In genomic region chr6:1015819-1016218, GRCh38 we compare ENCODE assay signal across 15 cellular contexts.
DNase-seq lines count a peak whose midpoint lies in the region; TF ChIP-seq lines count a peak whose summit lies in the region.
"Had no signal": no experiment of that assay in that cellular context is flagged by ENCODE, and none has a peak within 500 bp of the region (broad histone marks: within the 10 kb centered on the region; RNA-seq: fewer than 3 reads in every experiment).

No MANE protein-coding gene starts in this region.

- H3K27ac ChIP-seq in breast epithelium, result no peak overlapping the region
- H3K27ac ChIP-seq in fibroblast of lung (ENCODE audit: insufficient read depth, low read length), result no peak overlapping the region
- H3K27ac ChIP-seq in urinary bladder (ENCODE audit: low read depth), result peak overlapping the region; percentile 52
- H3K27ac ChIP-seq: uterus had no signal

- H3K4me3 ChIP-seq in breast epithelium (no peak overlapping the region), fibroblast of lung (replicated peaks in 1 of 4; ENCODE audit: control extremely low read depth in 1 of 4, insufficient read depth in 1 of 4, low read depth in 3 of 4, low read length in 4 of 4) (no peak overlapping the region), urinary bladder (ENCODE audit: low read depth, low read length) (no peak overlapping the region)
- H3K4me3 ChIP-seq: uterus had no signal

- intact Hi-C loops in breast epithelium (cut with DNase I; ENCODE audit: low total_unique reads), result no loop called here

- TF ChIP-seq CTCF in breast epithelium (IDR thresholded peaks at IDR 0.05), result no peak
- TF ChIP-seq CTCF in fibroblast of lung (conservative IDR thresholded peaks at IDR 0.05 in 1 of 2, IDR thresholded peaks at IDR 0.05 in 1 of 2; ENCODE audit: low read depth in 1 of 2, low read length in 2 of 2), result peak; percentile 10 to 39

- H4K20me1 ChIP-seq in fibroblast of lung (ENCODE audit: control insufficient read depth, extremely low read depth, insufficient read depth, low read length), result no peaks in the 10 kb centered on the region

- H3K9me3 ChIP-seq in breast epithelium (no peaks in the 10 kb centered on the region), fibroblast of lung (ENCODE audit: control insufficient read depth, insufficient read depth, low read depth, low read length) (no peaks in the 10 kb centered on the region)
- H3K9me3 ChIP-seq: uterus had no signal

- no peak for TF ChIP-seq POLR2A in breast epithelium (IDR thresholded peaks at IDR 0.05)

- in situ Hi-C loops in T47D (cut with HindIII; ENCODE audit: low pct_unique_long_range_greater_than_20kb, low sequenced_read_pairs), result no loop called here

- H2AFZ ChIP-seq in fibroblast of lung (ENCODE audit: low read length), result no peak overlapping the region

- DNase-seq in T47D (ENCODE audit: low read depth in 1 of 2, low spot score in 1 of 2), result peak; percentile 37 to 68
- DNase-seq in breast epithelium (ENCODE audit: low spot score in 2 of 2), result no peak
- peak; percentile 34 for DNase-seq in NCI-H82 (lab: John Stamatoyannopoulos, UW)
- peak in 1 of 2 donors; percentile 16 for DNase-seq in fibroblast of lung (ENCODE audit: low read depth in 2 of 2)
- DNase-seq in NCI-H2107 (lab: John Stamatoyannopoulos, UW), result no peak
- DNase-seq in stimulated activated CD4-positive, alpha-beta T cell treated with anti-CD3 and anti-CD28 coated beads, Interleukin-12 subunit alpha, Interleukin-12 subunit beta, amount 100 ng/mL, for 4 hours, result no peak
- no peak for DNase-seq in COR-L47 (lab: John Stamatoyannopoulos, UW)
- DNase-seq: hippocampal formation; mammary epithelial cell; NCI-H1092 treated with DMSO at 0.1 percent for 48 hours; NCI-H524 treated with DMSO at 0.1 percent for 48 hours; nucleus accumbens; stimulated activated CD8-positive, alpha-beta memory T cell treated with anti-CD3 and anti-CD28 coated beads, Interleukin-4, amount 100 ng/mL, for 48 hours; uterus had no signal

- no peaks in the 10 kb centered on the region for H3K79me2 ChIP-seq in fibroblast of lung (ENCODE audit: control insufficient read depth, insufficient read depth, low read length)

- no peak overlapping the region for H3K4me2 ChIP-seq in fibroblast of lung (ENCODE audit: extremely low read depth, insufficient read depth, low read length)

- H3K4me1 ChIP-seq in breast epithelium, result no peaks in the 10 kb centered on the region
- H3K4me1 ChIP-seq in fibroblast of lung (ENCODE audit: control insufficient read depth, extremely low read depth, insufficient read depth, low read length), result no peaks in the 10 kb centered on the region
- H3K4me1 ChIP-seq in urinary bladder (ENCODE audit: insufficient read depth), result peaks cover 2% of the 10 kb centered on the region
- H3K4me1 ChIP-seq: uterus had no signal

- H3K27me3 ChIP-seq in breast epithelium, result peaks cover 0 to 6% of the 10 kb centered on the region in 2 donors
- peaks cover 2% of the 10 kb centered on the region for H3K27me3 ChIP-seq in fibroblast of lung (ENCODE audit: control insufficient read depth, insufficient read depth, low read length)
- H3K27me3 ChIP-seq: uterus had no signal

- H3K36me3 ChIP-seq in breast epithelium (no peaks in the 10 kb centered on the region), fibroblast of lung (ENCODE audit: control insufficient read depth, insufficient read depth, low read length) (no peaks in the 10 kb centered on the region), urinary bladder (ENCODE audit: insufficient read depth) (no peaks in the 10 kb centered on the region)
- H3K36me3 ChIP-seq: uterus had no signal

- no peak overlapping the region for H3K9ac ChIP-seq in fibroblast of lung (ENCODE audit: insufficient read depth, low read length)

Comparison
In these comparisons a context has a peak if more than half of its experiments do, and no peak if none do; other contexts are left out.
1. DNase-seq: peak in T47D (2 of 2) and NCI-H82 (single experiment); none in breast epithelium (0 of 2), NCI-H2107 (single experiment), stimulated activated CD4-positive, alpha-beta T cell treated with anti-CD3 and anti-CD28 coated beads, Interleukin-12 subunit alpha, Interleukin-12 subunit beta, amount 100 ng/mL, for 4 hours (single experiment) and COR-L47 (single experiment).
2. CTCF ChIP-seq: peak in fibroblast of lung (2 of 2); none in breast epithelium (0 of 3).